18 cellular contexts compared by ENCODE assay signal in genomic region chr1:44605904-44606615, GRCh38.
"Had no signal": no experiment of that assay in that cellular context is flagged by ENCODE, and none has a peak within 500 bp of the region (broad histone marks: within the 10 kb centered on the region; RNA-seq: fewer than 3 reads in every experiment).

No MANE protein-coding gene starts in this region.

- H3K4me1 ChIP-seq: heart right ventricle, right lobe of liver had no signal

- FAIRE-seq: frontal cortex, kidney had no signal

- H3K36me3 ChIP-seq: esophagus muscularis mucosa, heart right ventricle, right lobe of liver had no signal

- H3K27ac Mint-ChIP-seq: activated naive CD4-positive, alpha-beta T cell treated with anti-CD3 and anti-CD28 coated beads, Interleukin-2, amount 50 U/mL, for 24 hours; activated T-helper 17 cell treated with anti-CD3 and anti-CD28 coated beads, Interleukin-2, amount 50 U/mL, for 72 hours; brain; nephron; T-helper 1 cell treated with Interleukin-12 subunit alpha and Interleukin-12 subunit beta and Interleukin-4 antibody, amounts not matched to agents 30 μg/mL and 1 μg/mL, for 36 hours had no signal

- H3K4me3 ChIP-seq: esophagus muscularis mucosa, heart right ventricle, psoas muscle, right lobe of liver had no signal

- H3K27ac ChIP-seq: esophagus muscularis mucosa, heart right ventricle, psoas muscle, right lobe of liver had no signal

- H3K27me3 ChIP-seq: right lobe of liver had no signal

- H3K36me3 Mint-ChIP-seq: activated naive CD4-positive, alpha-beta T cell treated with anti-CD3 and anti-CD28 coated beads, Interleukin-2, amount 50 U/mL, for 24 hours; brain had no signal

- DNase-seq: activated CD4-positive, alpha-beta T cell treated with anti-CD3 and anti-CD28 coated beads, Interleukin-2, amount 50 U/mL, for 1 hour; activated T-cell treated with anti-CD3 and anti-CD28 coated beads for 4 hours; cerebellar nuclear complex; heart right ventricle; kidney; left ventricle myocardium superior; mesenchymal stem cell; psoas muscle; stimulated activated CD4-positive, alpha-beta T cell treated with anti-CD3 and anti-CD28 coated beads, Interleukin-12 subunit alpha, Interleukin-12 subunit beta, amount 100 ng/mL, for 4 hours; stimulated activated naive CD4-positive, alpha-beta T cell treated with Interleukin-2 at 50 U/mL for 16 hours had no signal

- H3K4me1 Mint-ChIP-seq: activated naive CD4-positive, alpha-beta T cell treated with anti-CD3 and anti-CD28 coated beads, Interleukin-2, amount 50 U/mL, for 24 hours; activated T-helper 17 cell treated with anti-CD3 and anti-CD28 coated beads, Interleukin-2, amount 50 U/mL, for 72 hours had no signal

- H3K9me3 ChIP-seq: esophagus muscularis mucosa, heart right ventricle, psoas muscle, right lobe of liver had no signal

- H3K4me3 Mint-ChIP-seq: activated naive CD4-positive, alpha-beta T cell treated with anti-CD3 and anti-CD28 coated beads, Interleukin-2, amount 50 U/mL, for 24 hours; activated T-helper 17 cell treated with anti-CD3 and anti-CD28 coated beads, Interleukin-2, amount 50 U/mL, for 72 hours; brain; nephron; T-helper 1 cell treated with Interleukin-12 subunit alpha and Interleukin-12 subunit beta and Interleukin-4 antibody, amounts not matched to agents 30 μg/mL and 1 μg/mL, for 36 hours had no signal

- H3K9me3 Mint-ChIP-seq: activated naive CD4-positive, alpha-beta T cell treated with anti-CD3 and anti-CD28 coated beads, Interleukin-2, amount 50 U/mL, for 24 hours; activated T-helper 17 cell treated with anti-CD3 and anti-CD28 coated beads, Interleukin-2, amount 50 U/mL, for 72 hours; nephron; T-helper 1 cell treated with Interleukin-12 subunit alpha and Interleukin-12 subunit beta and Interleukin-4 antibody, amounts not matched to agents 30 μg/mL and 1 μg/mL, for 36 hours had no signal

- H3K27me3 Mint-ChIP-seq: activated naive CD4-positive, alpha-beta T cell treated with anti-CD3 and anti-CD28 coated beads, Interleukin-2, amount 50 U/mL, for 24 hours had no signal
